15 cellular contexts compared by ENCODE assay signal in the genomic region with DNA sequence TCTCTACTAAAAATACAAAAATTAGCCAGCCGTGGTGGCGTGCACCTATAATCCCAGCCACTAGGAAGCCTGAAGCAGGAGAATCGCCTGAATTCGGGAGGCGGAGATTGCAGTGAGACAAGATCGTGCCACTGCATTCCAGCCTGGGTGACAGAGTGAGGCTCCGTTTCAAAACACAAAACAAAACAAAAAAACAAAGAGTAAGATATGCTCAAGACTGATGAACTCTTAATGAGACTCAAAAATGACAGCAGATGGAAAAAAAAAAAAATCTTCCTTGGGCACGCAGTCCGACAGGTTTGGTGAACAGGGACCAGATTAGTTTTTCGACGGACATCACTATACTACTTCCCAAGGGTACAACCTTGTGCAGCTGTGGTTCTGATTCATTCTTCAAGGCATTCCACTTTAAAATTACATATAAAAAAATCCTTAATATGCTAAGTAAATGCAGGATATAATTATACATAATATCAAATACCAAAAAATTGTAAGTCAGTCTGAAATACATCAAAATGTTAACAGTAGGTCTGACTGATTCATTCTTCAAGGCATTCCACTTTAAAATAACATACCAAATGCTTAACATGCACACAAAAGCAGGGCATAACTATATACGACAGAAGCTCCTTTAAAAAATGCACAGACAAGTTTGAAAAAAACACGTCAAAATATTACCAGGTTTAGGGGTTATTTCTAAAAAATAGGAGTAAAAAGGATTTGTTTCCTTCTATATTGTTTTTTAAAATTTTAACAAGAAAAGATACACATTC.
"Had no signal": no experiment of that assay in that cellular context is flagged by ENCODE, and none has a peak within 500 bp of the region (broad histone marks: within the 10 kb centered on the region; RNA-seq: fewer than 3 reads in every experiment).

No MANE protein-coding gene starts in this region.

- H3K4me3 Mint-ChIP-seq: activated naive CD4-positive, alpha-beta T cell treated with anti-CD3 and anti-CD28 coated beads for 36 hours; neural progenitor cell; stimulated activated effector memory CD8-positive, alpha-beta T cell treated with anti-CD3 and anti-CD28 coated beads, Interleukin-12 subunit alpha, Interleukin-12 subunit beta, amount 100 ng/mL, for 72 hours had no signal

- H3K4me1 Mint-ChIP-seq: neural progenitor cell had no signal

- H3K4me3 ChIP-seq: adrenal gland, lung, neural progenitor cell, pancreas, right lobe of liver, uterus had no signal

- H3K4me2 ChIP-seq: neural progenitor cell had no signal

- H3K36me3 ChIP-seq: adrenal gland, pancreas, right lobe of liver, uterus had no signal

- H3K27me3 ChIP-seq: adrenal gland, neural progenitor cell, pancreas, right lobe of liver, uterus had no signal

- DNase-seq: activated CD4-positive, alpha-beta T cell treated with anti-CD3 and anti-CD28 coated beads for 48 hours; activated CD4-positive, CD25-positive, alpha-beta regulatory T cell; activated naive CD4-positive, alpha-beta T cell treated with anti-CD3 and anti-CD28 coated beads for 36 hours; adrenal gland; cerebellar nuclear complex; effector CD4-positive, alpha-beta T cell; hypothalamus; pancreas; right lobe of liver; small intestine; stimulated activated CD4-positive, alpha-beta T cell treated with anti-CD3 and anti-CD28 coated beads, Interleukin-4, amount 100 ng/mL, for 24 hours; uterus had no signal

- H3K27ac Mint-ChIP-seq: activated naive CD4-positive, alpha-beta T cell treated with anti-CD3 and anti-CD28 coated beads for 36 hours; neural progenitor cell had no signal

- H3K9me3 Mint-ChIP-seq: stimulated activated effector memory CD8-positive, alpha-beta T cell treated with anti-CD3 and anti-CD28 coated beads, Interleukin-12 subunit alpha, Interleukin-12 subunit beta, amount 100 ng/mL, for 72 hours had no signal

- H3K9me3 ChIP-seq: adrenal gland, pancreas, right lobe of liver, uterus had no signal

- H2AFZ ChIP-seq: neural progenitor cell had no signal

- ATAC-seq: pancreas; right lobe of liver; stimulated activated effector memory CD8-positive, alpha-beta T cell treated with anti-CD3 and anti-CD28 coated beads, Interleukin-12 subunit alpha, Interleukin-12 subunit beta, amount 100 ng/mL, for 72 hours had no signal

- H3K9ac ChIP-seq: neural progenitor cell had no signal

- H3K4me1 ChIP-seq: adrenal gland, neural progenitor cell, pancreas, right lobe of liver, uterus had no signal

- H3K27ac ChIP-seq: adrenal gland, pancreas, right lobe of liver, uterus had no signal
